26 cellular contexts compared by ENCODE assay signal in the genomic region with DNA sequence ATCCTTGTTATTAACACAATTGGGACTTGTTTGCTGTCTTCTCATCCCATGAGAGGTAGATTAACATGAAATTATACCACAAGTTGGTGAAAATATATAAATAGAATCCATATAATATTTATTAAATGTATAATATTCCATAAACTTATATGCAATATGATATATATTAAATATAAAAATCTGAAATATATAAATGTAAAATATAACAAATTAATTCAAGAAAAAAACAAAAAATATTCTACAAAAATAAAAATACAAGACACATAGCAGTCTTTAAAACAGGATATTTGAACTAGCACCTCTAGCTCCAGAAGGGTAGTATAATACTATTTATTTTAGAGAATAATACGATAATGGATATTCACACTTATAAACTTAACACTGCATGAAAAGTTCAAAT.
"Had no signal": no experiment of that assay in that cellular context is flagged by ENCODE, and none has a peak within 500 bp of the region (broad histone marks: within the 10 kb centered on the region; RNA-seq: fewer than 3 reads in every experiment).

No MANE protein-coding gene starts in this region.

- H3K4me3 ChIP-seq: left ventricle myocardium inferior, lung, neural progenitor cell, right atrium auricular region, right lobe of liver, stomach, testis, thyroid gland, transverse colon, upper lobe of left lung, vagina had no signal

- H3K9me3 ChIP-seq: left ventricle myocardium inferior, neutrophil, right atrium auricular region, right lobe of liver, stomach, testis, thyroid gland, transverse colon, upper lobe of left lung, vagina had no signal

- ATAC-seq: left colon; natural killer cell; right lobe of liver; stimulated activated naive B cell treated with anti-CD40 and anti-IgM and Interleukin-4, amounts not matched to agents 10 μg/mL and 1 μg/mL and 100 μg/mL, for 72 hours; stimulated activated naive CD8-positive, alpha-beta T cell treated with anti-CD3 and anti-CD28 coated beads, Interleukin-15, Interleukin-2, amounts not matched to agents 100 U/mL and 50 U/mL, for 24 hours had no signal

- FAIRE-seq: keratinocyte had no signal

- H3K36me3 ChIP-seq: left ventricle myocardium inferior, neural progenitor cell, neutrophil, right atrium auricular region, right lobe of liver, stomach, thyroid gland, transverse colon, upper lobe of left lung, vagina had no signal

- H3K27me3 ChIP-seq: neural progenitor cell, neutrophil, right atrium auricular region, right lobe of liver, stomach, testis, thyroid gland, transverse colon, upper lobe of left lung, vagina had no signal

- H3K27ac ChIP-seq: left ventricle myocardium inferior, neural progenitor cell, neutrophil, right atrium auricular region, right lobe of liver, stomach, testis, thyroid gland, transverse colon, upper lobe of left lung, vagina had no signal

- H3K4me1 ChIP-seq: neural progenitor cell, right atrium auricular region, right lobe of liver, testis, thyroid gland, transverse colon, upper lobe of left lung, vagina had no signal

- DNase-seq: hippocampal formation; left colon; left ventricle myocardium inferior; mesendoderm; naive B cell; natural killer cell; nephron progenitor cell; occipital lobe; right lobe of liver; stimulated activated CD4-positive, alpha-beta T cell treated with anti-CD3 and anti-CD28 coated beads, Interleukin-12 subunit alpha, Interleukin-12 subunit beta, amount 100 ng/mL, for 4 hours; stimulated activated CD4-positive, alpha-beta T cell treated with anti-CD3 and anti-CD28 coated beads, Interleukin-15, amount 100 ng/mL, for 24 hours; stimulated activated CD4-positive, alpha-beta T cell treated with anti-CD3 and anti-CD28 coated beads, Interleukin-2, amount 100 ng/mL, for 24 hours; stimulated activated CD4-positive, alpha-beta T cell treated with anti-CD3 and anti-CD28 coated beads, Interleukin-4, amount 100 ng/mL, for 1 hour; stimulated activated naive B cell treated with anti-CD40 and anti-IgM and Interleukin-4, amounts not matched to agents 10 μg/mL and 1 μg/mL and 100 μg/mL, for 72 hours; stimulated activated naive CD8-positive, alpha-beta T cell treated with anti-CD3 and anti-CD28 coated beads, Interleukin-15, Interleukin-2, amounts not matched to agents 100 U/mL and 50 U/mL, for 24 hours; stomach; testis; thyroid gland; transverse colon; upper lobe of left lung had no signal
